Comparison of ENCODE assay signal across 12 cellular contexts in genomic region chr3:73493543-73494314, GRCh38.
DNase-seq lines count a peak whose midpoint lies in the region; TF ChIP-seq lines count a peak whose summit lies in the region.
"Had no signal": no experiment of that assay in that cellular context is flagged by ENCODE, and none has a peak within 500 bp of the region (broad histone marks: within the 10 kb centered on the region; RNA-seq: fewer than 3 reads in every experiment).

No MANE protein-coding gene starts in this region.

- in situ Hi-C loops in astrocyte of the spinal cord (cut with HindIII; ENCODE audit: low sequenced_read_pairs) = no loop called here

- intact Hi-C loops in left ventricle myocardium inferior (cut with micrococcal nuclease) (no loop called here), Caco-2 (cut with micrococcal nuclease; ENCODE audit: unreplicated experiment) (no loop called here)

- H3K27ac Mint-ChIP-seq in Caco-2 (ENCODE audit: unreplicated experiment) = no peak overlapping the region
- H3K27ac Mint-ChIP-seq: activated CD4-positive, alpha-beta memory T cell treated with anti-CD3 and anti-CD28 coated beads, Interleukin-2, amount 10 ng/mL, durations not matched to agents 7 days and 5 days; activated T-helper 17 cell treated with anti-CD3 and anti-CD28 coated beads, Interleukin-2, amount 50 U/mL, for 72 hours had no signal

- H3K4me3 Mint-ChIP-seq in Caco-2 (ENCODE audit: unreplicated experiment) = no peak overlapping the region
- H3K4me3 Mint-ChIP-seq: activated CD4-positive, alpha-beta memory T cell treated with anti-CD3 and anti-CD28 coated beads, Interleukin-2, amount 10 ng/mL, durations not matched to agents 7 days and 5 days; activated T-helper 17 cell treated with anti-CD3 and anti-CD28 coated beads, Interleukin-2, amount 50 U/mL, for 72 hours had no signal

- no TSS peak for BruUV-seq in Caco-2 (replicated peaks; lab: Mats Ljungman, UMichigan)

- no peak overlapping the region for H3K4me3 ChIP-seq in astrocyte of the spinal cord (ENCODE audit: low read depth, low read length)
- H3K4me3 ChIP-seq in left ventricle myocardium inferior = no peak overlapping the region
- no peak overlapping the region for H3K4me3 ChIP-seq in Caco-2 (ENCODE audit: low read depth, low read length)

- H3K27me3 ChIP-seq in left ventricle myocardium inferior (ENCODE audit: low read depth) (no peaks in the 10 kb centered on the region), Caco-2 (replicated peaks; ENCODE audit: control insufficient read depth, insufficient read depth, low read length) (no peaks in the 10 kb centered on the region)

- H3K4me1 ChIP-seq in left ventricle myocardium inferior (peaks cover 79% of the 10 kb centered on the region), Caco-2 (no peaks in the 10 kb centered on the region)

- H3K27ac ChIP-seq in left ventricle myocardium inferior (replicated peaks) = peak overlapping the region; percentile 36

- no peaks in the 10 kb centered on the region for H3K4me1 Mint-ChIP-seq in Caco-2 (ENCODE audit: low read depth, unreplicated experiment)
- H3K4me1 Mint-ChIP-seq: activated CD4-positive, alpha-beta memory T cell treated with anti-CD3 and anti-CD28 coated beads, Interleukin-2, amount 10 ng/mL, durations not matched to agents 7 days and 5 days; activated T-helper 17 cell treated with anti-CD3 and anti-CD28 coated beads, Interleukin-2, amount 50 U/mL, for 72 hours had no signal

- CTCF ChIA-PET in Caco-2 (lab: Charles Lee) = no interaction called here

- DNase-seq in HS-5 (ENCODE audit: low read depth) (peak; percentile 35), astrocyte of the spinal cord (ENCODE audit: low read depth, low spot score) (peak; percentile 80), left ventricle myocardium inferior (no peak), stromal cell of bone marrow (ENCODE audit: low read depth) (peak; percentile 77), Caco-2 (no peak), DMS114 treated with DMSO at 0.1 percent for 48 hours (lab: John Stamatoyannopoulos, UW; ENCODE audit: unreplicated experiment) (no peak), NOMO-1 treated with DMSO at 0.1 percent for 48 hours (lab: John Stamatoyannopoulos, UW; ENCODE audit: unreplicated experiment) (no peak)
- DNase-seq: activated CD4-positive, alpha-beta memory T cell treated with anti-CD3 and anti-CD28 coated beads, Interleukin-2, amount 10 ng/mL, durations not matched to agents 7 days and 5 days; NCI-H1417; NCI-H526 treated with DMSO at 0.1 percent for 48 hours; stimulated activated naive CD8-positive, alpha-beta T cell treated with anti-CD3 and anti-CD28 coated beads, Interleukin-15, Interleukin-2, amounts not matched to agents 100 U/mL and 50 U/mL, for 24 hours had no signal

- POLR2A ChIA-PET in Caco-2 (lab: Charles Lee) = no interaction called here

- H3K9me3 ChIP-seq in left ventricle myocardium inferior (replicated peaks) (no peaks in the 10 kb centered on the region), Caco-2 (no peaks in the 10 kb centered on the region)

- no peaks in the 10 kb centered on the region for H3K9me3 Mint-ChIP-seq in Caco-2 (ENCODE audit: unreplicated experiment)
- H3K9me3 Mint-ChIP-seq: activated CD4-positive, alpha-beta memory T cell treated with anti-CD3 and anti-CD28 coated beads, Interleukin-2, amount 10 ng/mL, durations not matched to agents 7 days and 5 days; activated T-helper 17 cell treated with anti-CD3 and anti-CD28 coated beads, Interleukin-2, amount 50 U/mL, for 72 hours had no signal

- H3K27me3 Mint-ChIP-seq in Caco-2 (ENCODE audit: insufficient read depth, unreplicated experiment) = no peaks in the 10 kb centered on the region

- no peak for TF ChIP-seq CTCF in astrocyte of the spinal cord (IDR thresholded peaks at IDR 0.05; ENCODE audit: low read depth, low read length)
- TF ChIP-seq CTCF in left ventricle myocardium inferior (IDR thresholded peaks at IDR 0.05; ENCODE audit: borderline replicate concordance) = no peak
- no peak for TF ChIP-seq CTCF in Caco-2 (IDR thresholded peaks at IDR 0.05; ENCODE audit: insufficient read depth in 1 of 2, low read depth in 1 of 2, low read length in 1 of 2, severe bottlenecking in 1 of 2, unreplicated experiment in 1 of 2)

- no peaks in the 10 kb centered on the region for H3K36me3 Mint-ChIP-seq in Caco-2 (ENCODE audit: insufficient read depth, unreplicated experiment)

- H3K36me3 ChIP-seq in left ventricle myocardium inferior (no peaks in the 10 kb centered on the region), Caco-2 (ENCODE audit: control insufficient read depth, insufficient read depth, low read length) (no peaks in the 10 kb centered on the region; the same call in 1 of the 2 replicates)

Comparison
In these comparisons a context has a peak if more than half of its experiments do, and no peak if none do; other contexts are left out.
1. DNase-seq: peak in HS-5 (single experiment), astrocyte of the spinal cord (single experiment) and stromal cell of bone marrow (single experiment); none in left ventricle myocardium inferior (single experiment), Caco-2 (0 of 2), DMS114 treated with DMSO at 0.1 percent for 48 hours (single experiment) and NOMO-1 treated with DMSO at 0.1 percent for 48 hours (single experiment).